Comparison of ENCODE assay signal across 1 cellular context in the genomic region with DNA sequence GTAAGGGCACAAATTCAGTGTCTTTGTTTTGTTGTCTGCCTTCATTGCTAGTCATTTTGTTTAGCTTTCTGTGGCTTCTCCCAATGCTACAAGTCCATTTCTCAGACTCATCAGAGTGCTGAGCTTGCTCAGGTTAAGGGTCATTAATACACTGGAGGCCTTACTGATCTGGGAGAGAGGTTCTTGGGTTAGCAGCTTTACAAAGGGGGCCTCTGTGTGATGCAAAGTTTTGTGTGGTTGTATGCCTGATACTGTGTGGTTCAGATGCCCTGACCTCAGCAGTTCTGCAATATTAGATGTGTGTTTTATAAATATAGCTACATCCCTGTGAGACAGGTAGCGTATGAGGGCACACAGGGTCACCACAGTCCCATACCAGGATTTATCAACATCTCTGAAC.
TF ChIP-seq lines count a peak whose summit lies in the region.

No MANE protein-coding gene starts in this region.

TF ChIP-seq in GM23338, 12 proteins besides CTCF, POLR2A, EP300 and RAD21 (continued from another document):
- TF ChIP-seq, protein P1, sequence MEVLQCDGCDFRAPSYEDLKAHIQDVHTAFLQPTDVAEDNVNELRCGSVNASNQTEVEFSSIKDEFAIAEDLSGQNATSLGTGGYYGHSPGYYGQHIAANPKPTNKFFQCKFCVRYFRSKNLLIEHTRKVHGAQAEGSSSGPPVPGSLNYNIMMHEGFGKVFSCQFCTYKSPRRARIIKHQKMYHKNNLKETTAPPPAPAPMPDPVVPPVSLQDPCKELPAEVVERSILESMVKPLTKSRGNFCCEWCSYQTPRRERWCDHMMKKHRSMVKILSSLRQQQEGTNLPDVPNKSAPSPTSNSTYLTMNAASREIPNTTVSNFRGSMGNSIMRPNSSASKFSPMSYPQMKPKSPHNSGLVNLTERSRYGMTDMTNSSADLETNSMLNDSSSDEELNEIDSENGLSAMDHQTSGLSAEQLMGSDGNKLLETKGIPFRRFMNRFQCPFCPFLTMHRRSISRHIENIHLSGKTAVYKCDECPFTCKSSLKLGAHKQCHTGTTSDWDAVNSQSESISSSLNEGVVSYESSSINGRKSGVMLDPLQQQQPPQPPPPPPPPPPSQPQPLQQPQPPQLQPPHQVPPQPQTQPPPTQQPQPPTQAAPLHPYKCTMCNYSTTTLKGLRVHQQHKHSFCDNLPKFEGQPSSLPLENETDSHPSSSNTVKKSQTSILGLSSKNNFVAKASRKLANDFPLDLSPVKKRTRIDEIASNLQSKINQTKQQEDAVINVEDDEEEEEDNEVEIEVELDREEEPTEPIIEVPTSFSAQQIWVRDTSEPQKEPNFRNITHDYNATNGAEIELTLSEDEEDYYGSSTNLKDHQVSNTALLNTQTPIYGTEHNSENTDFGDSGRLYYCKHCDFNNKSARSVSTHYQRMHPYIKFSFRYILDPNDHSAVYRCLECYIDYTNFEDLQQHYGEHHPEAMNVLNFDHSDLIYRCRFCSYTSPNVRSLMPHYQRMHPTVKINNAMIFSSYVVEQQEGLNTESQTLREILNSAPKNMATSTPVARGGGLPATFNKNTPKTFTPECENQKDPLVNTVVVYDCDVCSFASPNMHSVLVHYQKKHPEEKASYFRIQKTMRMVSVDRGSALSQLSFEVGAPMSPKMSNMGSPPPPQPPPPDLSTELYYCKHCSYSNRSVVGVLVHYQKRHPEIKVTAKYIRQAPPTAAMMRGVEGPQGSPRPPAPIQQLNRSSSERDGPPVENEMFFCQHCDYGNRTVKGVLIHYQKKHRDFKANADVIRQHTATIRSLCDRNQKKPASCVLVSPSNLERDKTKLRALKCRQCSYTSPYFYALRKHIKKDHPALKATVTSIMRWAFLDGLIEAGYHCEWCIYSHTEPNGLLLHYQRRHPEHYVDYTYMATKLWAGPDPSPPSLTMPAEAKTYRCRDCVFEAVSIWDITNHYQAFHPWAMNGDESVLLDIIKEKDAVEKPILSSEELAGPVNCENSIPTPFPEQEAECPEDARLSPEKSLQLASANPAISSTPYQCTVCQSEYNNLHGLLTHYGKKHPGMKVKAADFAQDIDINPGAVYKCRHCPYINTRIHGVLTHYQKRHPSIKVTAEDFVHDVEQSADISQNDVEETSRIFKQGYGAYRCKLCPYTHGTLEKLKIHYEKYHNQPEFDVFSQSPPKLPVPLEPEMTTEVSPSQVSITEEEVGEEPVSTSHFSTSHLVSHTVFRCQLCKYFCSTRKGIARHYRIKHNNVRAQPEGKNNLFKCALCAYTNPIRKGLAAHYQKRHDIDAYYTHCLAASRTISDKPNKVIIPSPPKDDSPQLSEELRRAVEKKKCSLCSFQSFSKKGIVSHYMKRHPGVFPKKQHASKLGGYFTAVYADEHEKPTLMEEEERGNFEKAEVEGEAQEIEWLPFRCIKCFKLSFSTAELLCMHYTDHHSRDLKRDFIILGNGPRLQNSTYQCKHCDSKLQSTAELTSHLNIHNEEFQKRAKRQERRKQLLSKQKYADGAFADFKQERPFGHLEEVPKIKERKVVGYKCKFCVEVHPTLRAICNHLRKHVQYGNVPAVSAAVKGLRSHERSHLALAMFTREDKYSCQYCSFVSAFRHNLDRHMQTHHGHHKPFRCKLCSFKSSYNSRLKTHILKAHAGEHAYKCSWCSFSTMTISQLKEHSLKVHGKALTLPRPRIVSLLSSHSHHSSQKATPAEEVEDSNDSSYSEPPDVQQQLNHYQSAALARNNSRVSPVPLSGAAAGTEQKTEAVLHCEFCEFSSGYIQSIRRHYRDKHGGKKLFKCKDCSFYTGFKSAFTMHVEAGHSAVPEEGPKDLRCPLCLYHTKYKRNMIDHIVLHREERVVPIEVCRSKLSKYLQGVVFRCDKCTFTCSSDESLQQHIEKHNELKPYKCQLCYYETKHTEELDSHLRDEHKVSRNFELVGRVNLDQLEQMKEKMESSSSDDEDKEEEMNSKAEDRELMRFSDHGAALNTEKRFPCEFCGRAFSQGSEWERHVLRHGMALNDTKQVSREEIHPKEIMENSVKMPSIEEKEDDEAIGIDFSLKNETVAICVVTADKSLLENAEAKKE (CRISPR knock-in tag; IDR thresholded peaks at IDR 0.05): no peak
- TF ChIP-seq, protein P2, sequence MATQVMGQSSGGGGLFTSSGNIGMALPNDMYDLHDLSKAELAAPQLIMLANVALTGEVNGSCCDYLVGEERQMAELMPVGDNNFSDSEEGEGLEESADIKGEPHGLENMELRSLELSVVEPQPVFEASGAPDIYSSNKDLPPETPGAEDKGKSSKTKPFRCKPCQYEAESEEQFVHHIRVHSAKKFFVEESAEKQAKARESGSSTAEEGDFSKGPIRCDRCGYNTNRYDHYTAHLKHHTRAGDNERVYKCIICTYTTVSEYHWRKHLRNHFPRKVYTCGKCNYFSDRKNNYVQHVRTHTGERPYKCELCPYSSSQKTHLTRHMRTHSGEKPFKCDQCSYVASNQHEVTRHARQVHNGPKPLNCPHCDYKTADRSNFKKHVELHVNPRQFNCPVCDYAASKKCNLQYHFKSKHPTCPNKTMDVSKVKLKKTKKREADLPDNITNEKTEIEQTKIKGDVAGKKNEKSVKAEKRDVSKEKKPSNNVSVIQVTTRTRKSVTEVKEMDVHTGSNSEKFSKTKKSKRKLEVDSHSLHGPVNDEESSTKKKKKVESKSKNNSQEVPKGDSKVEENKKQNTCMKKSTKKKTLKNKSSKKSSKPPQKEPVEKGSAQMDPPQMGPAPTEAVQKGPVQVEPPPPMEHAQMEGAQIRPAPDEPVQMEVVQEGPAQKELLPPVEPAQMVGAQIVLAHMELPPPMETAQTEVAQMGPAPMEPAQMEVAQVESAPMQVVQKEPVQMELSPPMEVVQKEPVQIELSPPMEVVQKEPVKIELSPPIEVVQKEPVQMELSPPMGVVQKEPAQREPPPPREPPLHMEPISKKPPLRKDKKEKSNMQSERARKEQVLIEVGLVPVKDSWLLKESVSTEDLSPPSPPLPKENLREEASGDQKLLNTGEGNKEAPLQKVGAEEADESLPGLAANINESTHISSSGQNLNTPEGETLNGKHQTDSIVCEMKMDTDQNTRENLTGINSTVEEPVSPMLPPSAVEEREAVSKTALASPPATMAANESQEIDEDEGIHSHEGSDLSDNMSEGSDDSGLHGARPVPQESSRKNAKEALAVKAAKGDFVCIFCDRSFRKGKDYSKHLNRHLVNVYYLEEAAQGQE (IDR thresholded peaks at IDR 0.05; ENCODE audit: unreplicated experiment): no peak
- TF ChIP-seq POLR2AphosphoS5 (IDR thresholded peaks at IDR 0.05; ENCODE audit: low read depth): no peak
- no peak for TF ChIP-seq EZH2phosphoT487 (IDR thresholded peaks at IDR 0.05; ENCODE audit: unreplicated experiment)
- no peak for TF ChIP-seq NANOG (IDR thresholded peaks at IDR 0.05; ENCODE audit: borderline replicate concordance)
- no peak for TF ChIP-seq ZNF114 (CRISPR knock-in tag; IDR thresholded peaks at IDR 0.05)
- TF ChIP-seq EZH2 (IDR thresholded peaks at IDR 0.05; ENCODE audit: low read depth, unreplicated experiment): no peak
- TF ChIP-seq ZNF331 (CRISPR knock-in tag; IDR thresholded peaks at IDR 0.05; ENCODE audit: low read depth): no peak
- TF ChIP-seq CREB1 (CRISPR knock-in tag; IDR thresholded peaks at IDR 0.05; ENCODE audit: low read depth): no peak
- TF ChIP-seq ETS1 (IDR thresholded peaks at IDR 0.05): no peak
